Comparison of ENCODE assay signal across 21 cellular contexts in the genomic region with DNA sequence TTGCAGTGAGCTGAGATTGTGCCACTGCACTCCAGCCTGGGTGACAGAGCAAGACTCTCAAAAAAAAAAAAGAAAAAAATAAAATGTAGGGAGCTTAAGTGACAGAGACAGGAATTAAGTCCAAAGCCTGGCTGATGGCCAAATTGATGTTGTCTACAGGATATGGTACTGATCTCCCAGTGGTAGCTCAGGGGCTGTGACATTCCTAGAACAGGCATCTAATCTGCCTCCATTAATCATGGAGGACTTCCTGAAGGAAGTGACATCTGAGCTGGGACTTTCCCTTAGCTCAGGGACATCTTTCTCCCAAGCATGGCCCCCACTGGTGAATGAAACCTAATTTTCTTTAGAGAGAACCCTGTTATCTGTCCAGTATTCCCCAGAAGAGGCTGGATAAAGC. TPM values are rescaled to one million over a fixed set of nuclear protein-coding genes. Genes with fewer than 3 reads are reported as not detected.
DNase-seq lines count a peak whose midpoint lies in the region; ATAC-seq, FAIRE-seq and TF ChIP-seq lines count a peak whose summit lies in the region.
"Had no signal": no experiment of that assay in that cellular context is flagged by ENCODE, and none has a peak within 500 bp of the region (broad histone marks: within the 10 kb centered on the region; RNA-seq: fewer than 3 reads in every experiment).

No MANE protein-coding gene starts in this region.

- no peak overlapping the region for H3K4me2 ChIP-seq in GM23248 (ENCODE audit: unreplicated experiment)
- no peak overlapping the region for H3K4me2 ChIP-seq in GM12878 (ENCODE audit: control insufficient read depth, insufficient read depth)
- H3K4me2 ChIP-seq: BLaER1 had no signal

- no peaks in the 10 kb centered on the region for H3K27me3 ChIP-seq in GM23248 (replicated peaks; ENCODE audit: insufficient read depth)
- H3K27me3 ChIP-seq in GM12878 (replicated peaks in 1 of 2; ENCODE audit: control insufficient read depth in 2 of 2, insufficient read depth in 2 of 2, low read length in 1 of 2), result no peaks in the 10 kb centered on the region
- H3K27me3 ChIP-seq: BLaER1, Peyer's patch, SJSA1 had no signal

- TF ChIP-seq RAD21 in GM12878 (IDR thresholded peaks at IDR 0.05; ENCODE audit: insufficient read depth, low read depth, low read length), result no peak

- H3K4me3 ChIP-seq in GM23248 (no peak overlapping the region), GM12878 (no peak overlapping the region)
- H3K4me3 ChIP-seq: BLaER1, Peyer's patch, SJSA1 had no signal

- no peaks in the 10 kb centered on the region for H3K9me2 ChIP-seq in GM23248 (ENCODE audit: insufficient read depth)

- BruUV-seq in GM12878 (replicated peaks; lab: Mats Ljungman, UMichigan), result no TSS peak

- TF ChIP-seq CTCF in GM12878 (IDR thresholded peaks at IDR 0.05 in 2 of 3, conservative IDR thresholded peaks at IDR 0.05 in 1 of 3; ENCODE audit: control insufficient read depth in 2 of 3, extremely low read depth in 1 of 3, insufficient read depth in 1 of 3, low read depth in 3 of 3, low read length in 3 of 3) (no peak), nephron progenitor cell (IDR thresholded peaks at IDR 0.05) (no peak)

- CTCF ChIA-PET in GM12878 (lab: Yijun Ruan, JAX), result interaction anchor here (1.1 to 2.6 kb wide), 5 partner anchors 9 to 195 kb away, joined by 4 to 16 read pairs (median 7); no protein-coding TSS in a partner anchor

- FAIRE-seq in GM12878 (lab: Jason Lieb, UNC), result no peak
- FAIRE-seq: H54 had no signal

- H3K4me1 Mint-ChIP-seq in nephron progenitor cell, result no peaks in the 10 kb centered on the region
- H3K4me1 Mint-ChIP-seq: CD4-positive, alpha-beta memory T cell; IgD-negative memory B cell had no signal

- intact Hi-C loops in GM12878 (cut with micrococcal nuclease; ENCODE audit: unreplicated experiment), result no loop called here

- no peaks in the 10 kb centered on the region for H3K9me3 ChIP-seq in GM23248 (ENCODE audit: low read depth)
- no peaks in the 10 kb centered on the region for H3K9me3 ChIP-seq in GM12878 (replicated peaks; ENCODE audit: control insufficient read depth, insufficient read depth, low read length)
- H3K9me3 ChIP-seq: BLaER1, Peyer's patch had no signal

- SMC1A ChIA-PET in GM12878 (lab: Charles Lee; ENCODE audit: uncharacterized antibody, unreplicated experiment), result interaction anchor here (1.0 kb wide), 1 partner anchor 8 kb away, joined by 3 read pairs; no protein-coding TSS in a partner anchor

- H3K36me3 Mint-ChIP-seq in nephron progenitor cell (ENCODE audit: low read depth), result peaks cover 19% of the 10 kb centered on the region

- no peak for TF ChIP-seq POLR2A in GM12878 (IDR thresholded peaks at IDR 0.05; ENCODE audit: low read depth, low read length)

- in situ Hi-C loops in GM23248 (cut with MboI), result no loop called here
- in situ Hi-C loops in GM12878 (cut with MboI), result no loop called here
- in situ Hi-C loops in ACHN (cut with HindIII; ENCODE audit: low pct_ligation_motif_present, low pct_unique_long_range_greater_than_20kb, low sequenced_read_pairs), result no loop called here

- H3K9me3 Mint-ChIP-seq in nephron progenitor cell, result peaks cover 26% of the 10 kb centered on the region
- H3K9me3 Mint-ChIP-seq: CD4-positive, alpha-beta memory T cell; IgD-negative memory B cell had no signal

- H3K27me3 Mint-ChIP-seq in nephron progenitor cell (ENCODE audit: low read depth, poor library complexity), result peaks cover 3% of the 10 kb centered on the region
- H3K27me3 Mint-ChIP-seq: CD4-positive, alpha-beta memory T cell; IgD-negative memory B cell had no signal

- H3K79me2 ChIP-seq in GM23248 (ENCODE audit: insufficient read depth) (no peaks in the 10 kb centered on the region), GM12878 (ENCODE audit: control insufficient read depth, insufficient read depth, low read length) (no peaks in the 10 kb centered on the region)

- RAD21 ChIA-PET in GM12878 (lab: Charles Lee; ENCODE audit: unreplicated experiment), result interaction anchor here (1.1 kb wide), 1 partner anchor 13 kb away, joined by 3 read pairs; no protein-coding TSS in a partner anchor

- H3K4me1 ChIP-seq in GM23248 (ENCODE audit: insufficient read depth) (no peaks in the 10 kb centered on the region), GM12878 (ENCODE audit: control insufficient read depth, insufficient read depth, low read length) (no peaks in the 10 kb centered on the region)
- H3K4me1 ChIP-seq: BLaER1, Peyer's patch, SJSA1 had no signal

- no peak overlapping the region for H3K4me3 Mint-ChIP-seq in nephron progenitor cell
- H3K4me3 Mint-ChIP-seq: CD4-positive, alpha-beta memory T cell; IgD-negative memory B cell had no signal

- no peaks in the 10 kb centered on the region for H4K20me1 ChIP-seq in GM23248 (ENCODE audit: insufficient read depth)
- H4K20me1 ChIP-seq in GM12878 (ENCODE audit: control insufficient read depth, insufficient read depth), result no peaks in the 10 kb centered on the region
- H4K20me1 ChIP-seq: BLaER1 had no signal

- H2AFZ ChIP-seq in GM23248 (no peak overlapping the region), GM12878 (ENCODE audit: control insufficient read depth, low read depth, low read length) (no peak overlapping the region)

- peak; percentile 73 for DNase-seq in NCI-H82 (lab: John Stamatoyannopoulos, UW)
- DNase-seq in NCI-H82 treated with DMSO at 0.1 percent for 48 hours (lab: John Stamatoyannopoulos, UW; ENCODE audit: unreplicated experiment), result no peak
- DNase-seq in GM23248, result peak; percentile 2
- no peak for DNase-seq in GM12878 (ENCODE audit: low read depth, low spot score)
- DNase-seq in nephron progenitor cell, result no peak
- no peak for DNase-seq in NCI-H1930 (lab: John Stamatoyannopoulos, UW)
- no peak for DNase-seq in ACHN
- DNase-seq: 8988T; Calu3; CD4-positive, alpha-beta memory T cell; Kasumi-1; NCI-H1105; NCI-H2081 treated with DMSO at 0.1 percent for 48 hours; NCI-H226; NCI-H524; Peyer's patch had no signal

- H3K27ac Mint-ChIP-seq in nephron progenitor cell, result peak overlapping the region; percentile 4
- H3K27ac Mint-ChIP-seq: CD4-positive, alpha-beta memory T cell; IgD-negative memory B cell had no signal

- POLR2A ChIA-PET in GM12878 (lab: Charles Lee), result interaction anchor here (0.6 to 1.0 kb wide), 2 partner anchors 28 to 615 kb away, joined by 3 to 4 read pairs; no protein-coding TSS in a partner anchor

- ATAC-seq in GM12878 (no peak), HG03342 (IDR thresholded peaks at IDR 0.05; ENCODE audit: unreplicated experiment) (no peak)

- no peaks in the 10 kb centered on the region for H3F3A ChIP-seq in GM23248 (ENCODE audit: insufficient read depth)

- no peak for TF ChIP-seq EP300 in GM12878 (IDR thresholded peaks at IDR 0.05; ENCODE audit: borderline replicate concordance in 1 of 2, control insufficient read depth in 1 of 2, low read depth in 2 of 2, low read length in 2 of 2)

- H3K36me3 ChIP-seq in GM23248 (ENCODE audit: low read depth), result no peaks in the 10 kb centered on the region
- no peaks in the 10 kb centered on the region for H3K36me3 ChIP-seq in GM12878 (ENCODE audit: control insufficient read depth in 2 of 2, insufficient read depth in 2 of 2, low read length in 1 of 2)
- H3K36me3 ChIP-seq: BLaER1, Peyer's patch, SJSA1 had no signal

- H3K9ac ChIP-seq in GM23248, result no peak overlapping the region
- H3K9ac ChIP-seq in GM12878 (ENCODE audit: control insufficient read depth, insufficient read depth, low read length), result no peak overlapping the region
- H3K9ac ChIP-seq: BLaER1 had no signal

- H3K27ac ChIP-seq in GM23248 (no peak overlapping the region), GM12878 (ENCODE audit: control insufficient read depth, insufficient read depth) (no peak overlapping the region)
- H3K27ac ChIP-seq: BLaER1, Peyer's patch, SJSA1 had no signal

RNA-seq across cellular contexts. Expression of a gene that starts 11.4 kb away (rescaled TPM):
- total RNA-seq in GM23248 (2014; rRNA removed; shearing (Covaris generic)), result not detected in 2 replicates
- polyA plus RNA-seq in GM23248 (2016; fragmentation: Nextera tagmentation; extraction: Ambion mirVana) (not detected in 2 replicates), GM12878 (2011; rRNA removed) (0.15 TPM in 1 of 2 replicates, not detected in the other), GM12878 (2014; fragmentation: Illumina TruSeq; extraction: Trizol) (not detected in 2 replicates), GM12878 (2014; fragmentation: Nextera tagmentation; extraction: Ambion mirVana) (under 1 TPM in 1 of 2 experiments, not detected in 1; 0.37 TPM), GM12878 (2014; rRNA removed) (not detected in 2 replicates), GM12878 (2016; fragmentation: Nextera tagmentation; extraction: Ambion mirVana) (not detected)
- not detected in 2 replicates for total RNA-seq in GM12878 (2013; cell fraction: nucleolus; rRNA removed)
- total RNA-seq in GM12878 (2014; rRNA removed) (not detected in 2 replicates), GM12878 (2014; rRNA removed; fragmentation: Illumina TruSeq; extraction: Trizol) (not detected in 2 replicates), GM12878 (2021) (not detected in 2 replicates)
- not detected for polyA plus RNA-seq in GM12878 (2011; ENCODE audit: low read depth)
- not detected in 2 replicates for polyA plus RNA-seq in GM12878 (2011; cell fraction: cytosol; rRNA removed)
- polyA plus RNA-seq in GM12878 (2011; cell fraction: nucleus; rRNA removed), result not detected in 2 replicates
- polyA plus RNA-seq in GM12878 (2012), result not detected in 2 replicates
- polyA minus RNA-seq in GM12878 (2011; rRNA and poly(A)+ RNA removed), result not detected in 2 replicates
- not detected in 2 replicates for polyA minus RNA-seq in GM12878 (2011; cell fraction: cytosol; rRNA and poly(A)+ RNA removed)
- not detected in 2 replicates for polyA minus RNA-seq in GM12878 (2011; cell fraction: nucleus; rRNA and poly(A)+ RNA removed)
- total RNA-seq: Calu3; CD4-positive, alpha-beta memory T cell; Peyer's patch; SJSA1 had no signal
- polyA plus RNA-seq: IgD-negative memory B cell had no signal

RNA-seq across cellular contexts. Expression of a gene that starts 53.5 kb away (rescaled TPM):
- 3.5 and 4.2 TPM in 2 replicates for total RNA-seq in GM23248 (2014; rRNA removed; shearing (Covaris generic))
- polyA plus RNA-seq in GM23248 (2016; fragmentation: Nextera tagmentation; extraction: Ambion mirVana), result 4.3 and 4.4 TPM in 2 replicates
- 55.3 and 55.9 TPM in 2 replicates for total RNA-seq in GM12878 (2013; cell fraction: nucleolus; rRNA removed)
- total RNA-seq in GM12878 (2014; rRNA removed), result 7.1 and 7.3 TPM in 2 replicates
- 6.1 and 8.7 TPM in 2 replicates for total RNA-seq in GM12878 (2014; rRNA removed; fragmentation: Illumina TruSeq; extraction: Trizol)
- total RNA-seq in GM12878 (2021), result 7.9 and 10.7 TPM in 2 replicates
- 4.6 TPM for polyA plus RNA-seq in GM12878 (2011; ENCODE audit: low read depth)
- 9.0 and 12.0 TPM in 2 replicates for polyA plus RNA-seq in GM12878 (2011; rRNA removed)
- polyA plus RNA-seq in GM12878 (2011; cell fraction: cytosol; rRNA removed), result 12.7 and 15.3 TPM in 2 replicates
- polyA plus RNA-seq in GM12878 (2011; cell fraction: nucleus; rRNA removed), result 11.8 and 12.3 TPM in 2 replicates
- polyA plus RNA-seq in GM12878 (2012), result 6.5 and 6.9 TPM in 2 replicates
- polyA plus RNA-seq in GM12878 (2014; fragmentation: Illumina TruSeq; extraction: Trizol), result 4.8 and 11.8 TPM in 2 replicates
- polyA plus RNA-seq in GM12878 (2014; fragmentation: Nextera tagmentation; extraction: Ambion mirVana), result 1 to 10 TPM; 5.5 to 6.6 TPM
- 7.9 and 8.8 TPM in 2 replicates for polyA plus RNA-seq in GM12878 (2014; rRNA removed)
- 10 to 100 TPM in 1 of 2 experiments, 1 to 10 TPM in 1; 9.5 to 11.8 TPM for polyA plus RNA-seq in GM12878 (2016; fragmentation: Nextera tagmentation; extraction: Ambion mirVana)
- polyA minus RNA-seq in GM12878 (2011; rRNA and poly(A)+ RNA removed), result 13.5 and 30.3 TPM in 2 replicates
- 5.6 and 5.7 TPM in 2 replicates for polyA minus RNA-seq in GM12878 (2011; cell fraction: cytosol; rRNA and poly(A)+ RNA removed)
- 18.0 and 45.3 TPM in 2 replicates for polyA minus RNA-seq in GM12878 (2011; cell fraction: nucleus; rRNA and poly(A)+ RNA removed)

RNA-seq across cellular contexts. Expression of a gene that starts 59.1 kb away (rescaled TPM):
- not detected in 2 replicates for total RNA-seq in GM23248 (2014; rRNA removed; shearing (Covaris generic))
- polyA plus RNA-seq in GM23248 (2016; fragmentation: Nextera tagmentation; extraction: Ambion mirVana) (not detected in 2 replicates), GM12878 (2011; rRNA removed) (not detected in 2 replicates), GM12878 (2014; fragmentation: Illumina TruSeq; extraction: Trizol) (not detected in 2 replicates), GM12878 (2014; fragmentation: Nextera tagmentation; extraction: Ambion mirVana) (not detected), GM12878 (2014; rRNA removed) (not detected in 2 replicates), GM12878 (2016; fragmentation: Nextera tagmentation; extraction: Ambion mirVana) (not detected)
- not detected in 2 replicates for total RNA-seq in GM12878 (2013; cell fraction: nucleolus; rRNA removed)
- total RNA-seq in GM12878 (2014; rRNA removed) (not detected in 2 replicates), GM12878 (2014; rRNA removed; fragmentation: Illumina TruSeq; extraction: Trizol) (not detected in 2 replicates), GM12878 (2021) (not detected in 2 replicates)
- polyA plus RNA-seq in GM12878 (2011; ENCODE audit: low read depth), result not detected
- polyA plus RNA-seq in GM12878 (2011; cell fraction: cytosol; rRNA removed), result not detected in 2 replicates
- polyA plus RNA-seq in GM12878 (2011; cell fraction: nucleus; rRNA removed), result not detected in 2 replicates
- not detected in 2 replicates for polyA plus RNA-seq in GM12878 (2012)
- polyA minus RNA-seq in GM12878 (2011; rRNA and poly(A)+ RNA removed), result not detected in 2 replicates
- not detected in 2 replicates for polyA minus RNA-seq in GM12878 (2011; cell fraction: cytosol; rRNA and poly(A)+ RNA removed)
- polyA minus RNA-seq in GM12878 (2011; cell fraction: nucleus; rRNA and poly(A)+ RNA removed), result not detected in 2 replicates
- total RNA-seq: Calu3; CD4-positive, alpha-beta memory T cell; Peyer's patch; SJSA1 had no signal
- polyA plus RNA-seq: CD4-positive, alpha-beta memory T cell; IgD-negative memory B cell had no signal

Comparison
In these comparisons a context has a peak if more than half of its experiments do, and no peak if none do; other contexts are left out.
1. DNase-seq: peak in NCI-H82 (single experiment) and GM23248 (single experiment); none in NCI-H82 treated with DMSO at 0.1 percent for 48 hours (single experiment), GM12878 (single experiment), nephron progenitor cell (single experiment), NCI-H1930 (0 of 2) and ACHN (single experiment).